ENCODE assay signal across 15 cellular contexts in the genomic region with DNA sequence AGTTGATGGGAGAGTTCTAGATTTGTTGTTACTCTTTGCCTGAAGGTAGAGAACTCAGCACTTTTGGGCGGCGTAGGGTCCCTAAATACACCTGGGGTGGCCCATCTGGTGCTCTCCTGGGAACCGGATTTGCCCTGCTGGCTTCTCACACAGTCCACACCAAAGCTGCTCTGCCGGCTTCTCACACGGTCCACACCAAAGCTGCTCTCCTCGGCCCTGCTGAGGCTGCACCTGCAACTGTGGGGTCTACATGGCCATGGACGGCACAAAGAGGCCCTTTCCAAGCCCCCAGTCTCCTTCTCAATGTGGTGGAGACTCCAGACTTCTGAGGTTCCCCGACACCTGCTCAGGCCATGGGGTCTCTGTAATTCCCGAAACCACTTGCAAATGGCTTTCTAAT.
A peak's percentile ranks its signal among the peaks of the same experiment; 100 is the strongest.
DNase-seq lines count a peak whose midpoint lies in the region; ATAC-seq and TF ChIP-seq lines count a peak whose summit lies in the region.
"Had no signal": no experiment of that assay in that cellular context is flagged by ENCODE, and none has a peak within 500 bp of the region (broad histone marks: within the 10 kb centered on the region; RNA-seq: fewer than 3 reads in every experiment).

No MANE protein-coding gene starts in this region.

- DNase-seq in activated effector memory CD4-positive, alpha-beta T cell treated with anti-CD3 and anti-CD28 coated beads, Interleukin-2, amount 50 U/mL, for 16 hours = peak; percentile 33
- DNase-seq in activated effector memory CD4-positive, alpha-beta T cell treated with Interleukin-2 at 50 U/mL for 16 hours = no peak
- peak; percentile 37 for DNase-seq in ecto neural progenitor cell (ENCODE audit: low spot score)
- DNase-seq in osteocyte (ENCODE audit: extremely low spot score, unreplicated experiment) = peak; percentile 72
- DNase-seq in activated T-cell treated with anti-CD3 and anti-CD28 coated beads, Interleukin-2, amount 50 U/mL, for 24 hours = no peak
- DNase-seq in HUDEP-2 (lab: John Stamatoyannopoulos, UW; ENCODE audit: unreplicated experiment in 76 of 76) = no peak
- DNase-seq: 8988T; AML-193; Caco-2; CD8-positive, alpha-beta memory T cell; DND-41; GDM1; GM23248 had no signal

- H3K27me3 Mint-ChIP-seq in osteocyte (ENCODE audit: unreplicated experiment) = no peaks in the 10 kb centered on the region
- peaks cover 24% of the 10 kb centered on the region for H3K27me3 Mint-ChIP-seq in activated T-cell treated with anti-CD3 and anti-CD28 coated beads, Interleukin-2, amount 50 U/mL, for 24 hours

- ATAC-seq in GM18502 (IDR thresholded peaks at IDR 0.05; ENCODE audit: poor library complexity, unreplicated experiment) = no peak

- no peak for TF ChIP-seq CTCF in osteocyte (IDR thresholded peaks at IDR 0.05)

- no peaks in the 10 kb centered on the region for H3K36me3 Mint-ChIP-seq in osteocyte (ENCODE audit: unreplicated experiment)
- no peaks in the 10 kb centered on the region for H3K36me3 Mint-ChIP-seq in activated T-cell treated with anti-CD3 and anti-CD28 coated beads, Interleukin-2, amount 50 U/mL, for 24 hours (ENCODE audit: low read depth)
- H3K36me3 Mint-ChIP-seq: CD8-positive, alpha-beta memory T cell; IgD-negative memory B cell had no signal

- no peaks in the 10 kb centered on the region for H3K4me1 Mint-ChIP-seq in osteocyte (ENCODE audit: unreplicated experiment)
- H3K4me1 Mint-ChIP-seq in activated T-cell treated with anti-CD3 and anti-CD28 coated beads, Interleukin-2, amount 50 U/mL, for 24 hours (ENCODE audit: low read depth) = no peaks in the 10 kb centered on the region
- H3K4me1 Mint-ChIP-seq: CD8-positive, alpha-beta memory T cell; IgD-negative memory B cell had no signal

- H3K4me3 Mint-ChIP-seq in osteocyte (ENCODE audit: unreplicated experiment) = no peak overlapping the region
- H3K4me3 Mint-ChIP-seq in activated T-cell treated with anti-CD3 and anti-CD28 coated beads, Interleukin-2, amount 50 U/mL, for 24 hours = no peak overlapping the region
- H3K4me3 Mint-ChIP-seq: CD8-positive, alpha-beta memory T cell; IgD-negative memory B cell had no signal

- no peaks in the 10 kb centered on the region for H3K9me3 Mint-ChIP-seq in osteocyte (ENCODE audit: unreplicated experiment)
- no peaks in the 10 kb centered on the region for H3K9me3 Mint-ChIP-seq in activated T-cell treated with anti-CD3 and anti-CD28 coated beads, Interleukin-2, amount 50 U/mL, for 24 hours
- H3K9me3 Mint-ChIP-seq: IgD-negative memory B cell had no signal

- no peak overlapping the region for H3K27ac Mint-ChIP-seq in osteocyte (ENCODE audit: unreplicated experiment)
- H3K27ac Mint-ChIP-seq in activated T-cell treated with anti-CD3 and anti-CD28 coated beads, Interleukin-2, amount 50 U/mL, for 24 hours = no peak overlapping the region
- H3K27ac Mint-ChIP-seq: CD8-positive, alpha-beta memory T cell; IgD-negative memory B cell had no signal

Comparison
In these comparisons a context has a peak if more than half of its experiments do, and no peak if none do; other contexts are left out.
1. DNase-seq: peak in activated effector memory CD4-positive, alpha-beta T cell treated with anti-CD3 and anti-CD28 coated beads, Interleukin-2, amount 50 U/mL, for 16 hours (single experiment), ecto neural progenitor cell (single experiment) and osteocyte (single experiment); none in activated effector memory CD4-positive, alpha-beta T cell treated with Interleukin-2 at 50 U/mL for 16 hours (single experiment), activated T-cell treated with anti-CD3 and anti-CD28 coated beads, Interleukin-2, amount 50 U/mL, for 24 hours (single experiment) and HUDEP-2 (0 of 76).